Comparison of ENCODE assay signal across 9 cellular contexts in the genomic region with DNA sequence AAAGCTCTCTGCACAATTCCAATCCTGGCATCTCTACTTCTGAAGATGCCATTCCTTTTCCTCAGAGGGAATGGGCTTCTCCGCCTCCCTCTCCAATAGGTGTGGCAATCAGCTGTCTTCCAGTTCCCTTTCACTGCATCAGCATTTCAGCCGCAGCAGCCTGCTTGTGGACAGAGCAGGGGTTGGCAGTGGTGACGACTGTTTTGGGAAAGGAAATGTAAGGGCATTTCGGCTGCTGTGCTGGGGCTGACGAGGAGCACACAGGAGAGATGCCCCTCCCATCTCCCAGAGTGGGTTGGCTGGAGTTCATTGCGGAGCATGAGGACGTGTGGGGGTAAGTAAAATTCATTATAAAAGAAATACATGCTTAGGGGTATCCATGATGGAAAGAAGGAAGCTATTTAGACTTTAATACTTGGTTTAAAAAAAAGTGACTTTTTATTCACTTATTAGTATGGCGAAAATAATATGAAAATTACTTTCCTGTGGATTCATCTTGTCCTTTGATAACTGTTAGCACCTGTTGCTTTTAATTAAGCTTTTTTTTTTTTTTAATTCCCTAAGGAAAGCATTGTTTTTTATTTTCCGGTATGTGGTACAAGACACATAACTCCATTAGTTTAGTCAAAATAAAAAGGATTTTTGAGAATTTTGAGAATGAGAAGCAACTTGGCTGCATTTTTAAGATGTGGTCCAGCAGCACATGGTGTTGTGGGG. TPM values are rescaled to one million over a fixed set of nuclear protein-coding genes. Genes with fewer than 3 reads are reported as not detected.
DNase-seq lines count a peak whose midpoint lies in the region; ATAC-seq, FAIRE-seq and TF ChIP-seq lines count a peak whose summit lies in the region.
"Had no signal": no experiment of that assay in that cellular context is flagged by ENCODE, and none has a peak within 500 bp of the region (broad histone marks: within the 10 kb centered on the region; RNA-seq: fewer than 3 reads in every experiment).

A gene with protein sequence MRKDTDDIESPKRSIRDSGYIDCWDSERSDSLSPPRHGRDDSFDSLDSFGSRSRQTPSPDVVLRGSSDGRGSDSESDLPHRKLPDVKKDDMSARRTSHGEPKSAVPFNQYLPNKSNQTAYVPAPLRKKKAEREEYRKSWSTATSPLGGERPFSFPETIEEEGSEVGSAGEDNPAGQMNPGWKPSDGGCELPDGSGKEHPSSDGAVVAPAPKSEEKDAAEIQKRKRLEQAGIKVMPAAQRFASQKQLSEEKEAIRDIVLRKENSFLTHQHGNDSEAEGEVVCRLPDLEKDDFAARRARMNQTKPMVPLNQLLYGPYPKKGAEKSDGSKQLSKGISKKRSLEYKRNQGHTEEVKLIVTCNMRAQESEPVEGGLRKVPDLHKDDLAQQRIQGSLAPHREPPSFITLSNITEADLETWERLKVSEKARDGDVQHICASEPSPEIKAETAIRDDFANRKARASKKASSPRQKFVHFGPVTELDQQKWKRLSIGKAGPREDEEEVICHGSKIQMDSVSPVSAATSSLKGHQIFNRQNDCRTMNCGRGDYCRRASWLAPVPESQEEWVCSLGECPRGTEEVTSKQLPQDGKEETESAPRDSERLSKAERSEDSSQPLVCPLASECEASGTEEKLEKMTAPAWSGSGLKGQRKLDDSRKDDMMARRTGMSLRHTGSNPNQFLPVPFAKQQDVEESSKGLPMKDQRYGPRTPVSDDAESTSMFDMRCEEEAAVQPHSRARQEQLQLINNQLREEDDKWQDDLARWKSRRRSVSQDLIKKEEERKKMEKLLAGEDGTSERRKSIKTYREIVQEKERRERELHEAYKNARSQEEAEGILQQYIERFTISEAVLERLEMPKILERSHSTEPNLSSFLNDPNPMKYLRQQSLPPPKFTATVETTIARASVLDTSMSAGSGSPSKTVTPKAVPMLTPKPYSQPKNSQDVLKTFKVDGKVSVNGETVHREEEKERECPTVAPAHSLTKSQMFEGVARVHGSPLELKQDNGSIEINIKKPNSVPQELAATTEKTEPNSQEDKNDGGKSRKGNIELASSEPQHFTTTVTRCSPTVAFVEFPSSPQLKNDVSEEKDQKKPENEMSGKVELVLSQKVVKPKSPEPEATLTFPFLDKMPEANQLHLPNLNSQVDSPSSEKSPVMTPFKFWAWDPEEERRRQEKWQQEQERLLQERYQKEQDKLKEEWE (N-terminal part only) (plus strand): TSS at position 141 of the 717 bp plus-strand sequence. CDS start 67,839 bp downstream, outside the sequence.

- H3K4me3 ChIP-seq in uterus = peak within 1 kb of the TSS in 1 of 2 donors; percentile 11
- H3K4me3 ChIP-seq: SK-N-MC had no signal

- H3K4me1 Mint-ChIP-seq in nephron = peaks cover 61% of the 10 kb centered on the region
- H3K4me1 Mint-ChIP-seq: activated T-helper 17 cell treated with anti-CD3 and anti-CD28 coated beads, Interleukin-2, amount 50 U/mL, for 72 hours had no signal

- TF ChIP-seq CTCF in nephron (IDR thresholded peaks at IDR 0.05; ENCODE audit: unreplicated experiment in 3 of 3) (no peak), uterus (IDR thresholded peaks at IDR 0.05) (no peak)

- no peaks in the 10 kb centered on the region for H3K27me3 ChIP-seq in uterus

- peaks cover 10% of the 10 kb centered on the region for H3K27me3 Mint-ChIP-seq in nephron (ENCODE audit: low read depth)
- H3K27me3 Mint-ChIP-seq: activated T-helper 17 cell treated with anti-CD3 and anti-CD28 coated beads, Interleukin-2, amount 50 U/mL, for 72 hours had no signal

- no peaks in the 10 kb centered on the region for H3K36me3 ChIP-seq in uterus

- H3K9me3 ChIP-seq in uterus = no peaks in the 10 kb centered on the region

- no peaks in the 10 kb centered on the region for H3K4me1 ChIP-seq in uterus

- H3K9me3 Mint-ChIP-seq in nephron = no peaks in the 10 kb centered on the region

- intact Hi-C loops in uterus (cut with DNase I; ENCODE audit: low total_unique reads) = no loop called here

- H3K4me3 Mint-ChIP-seq in nephron = peak within 1 kb of the TSS; percentile 49 to 55 (median 52)
- H3K4me3 Mint-ChIP-seq: activated T-helper 17 cell treated with anti-CD3 and anti-CD28 coated beads, Interleukin-2, amount 50 U/mL, for 72 hours had no signal

- H3K36me3 Mint-ChIP-seq in nephron (ENCODE audit: low read depth) = no peaks in the 10 kb centered on the region

- DNase-seq in RPMI7951 (ENCODE audit: low read depth) (peak; percentile 37), frontal cortex (ENCODE audit: low spot score in 2 of 2) (no peak), uterus (peak; percentile 19 to 40), NCI-H748 (lab: John Stamatoyannopoulos, UW; ENCODE audit: unreplicated experiment) (no peak), NCI-H187 treated with DMSO at 0.1 percent for 48 hours (lab: John Stamatoyannopoulos, UW) (no peak)

- no peak for FAIRE-seq in frontal cortex (lab: Jason Lieb, UNC)

- H3K27ac ChIP-seq in uterus = peak within 1 kb of the TSS; percentile 29 to 61
- H3K27ac ChIP-seq: SK-N-MC had no signal

- ATAC-seq in HG03280 (IDR thresholded peaks at IDR 0.05; ENCODE audit: unreplicated experiment) = no peak
- ATAC-seq: activated T-helper 17 cell treated with anti-CD3 and anti-CD28 coated beads, Interleukin-2, amount 50 U/mL, for 72 hours had no signal

- peak within 1 kb of the TSS in 2 of 3 experiments; percentile 20 to 54 for H3K27ac Mint-ChIP-seq in nephron
- H3K27ac Mint-ChIP-seq: activated T-helper 17 cell treated with anti-CD3 and anti-CD28 coated beads, Interleukin-2, amount 50 U/mL, for 72 hours had no signal

- no peak for TF ChIP-seq POLR2A in uterus (IDR thresholded peaks at IDR 0.05)

RNA-seq across cellular contexts. Expression of the gene that starts here (rescaled TPM):
- total RNA-seq in RPMI7951 (2014; rRNA removed; shearing (Covaris generic)) = 0.39 and 0.60 TPM in 2 replicates
- total RNA-seq in frontal cortex (140 TPM), uterus (10 to 100 TPM; 12.9 to 49.5 (median 28.2) TPM)
- total RNA-seq: activated T-helper 17 cell treated with anti-CD3 and anti-CD28 coated beads, Interleukin-2, amount 50 U/mL, for 72 hours had no signal

Comparison
In these comparisons a context has a peak if more than half of its experiments do, and no peak if none do; other contexts are left out.
1. Peak in DNase-seq in RPMI7951; RNA of the gene not detected or under 1 TPM.
2. DNase-seq: peak in uterus (2 of 2); none in frontal cortex (0 of 2), NCI-H748 (single experiment) and NCI-H187 treated with DMSO at 0.1 percent for 48 hours (single experiment).